Comparison of ENCODE assay signal across 2 cellular contexts in the genomic region with DNA sequence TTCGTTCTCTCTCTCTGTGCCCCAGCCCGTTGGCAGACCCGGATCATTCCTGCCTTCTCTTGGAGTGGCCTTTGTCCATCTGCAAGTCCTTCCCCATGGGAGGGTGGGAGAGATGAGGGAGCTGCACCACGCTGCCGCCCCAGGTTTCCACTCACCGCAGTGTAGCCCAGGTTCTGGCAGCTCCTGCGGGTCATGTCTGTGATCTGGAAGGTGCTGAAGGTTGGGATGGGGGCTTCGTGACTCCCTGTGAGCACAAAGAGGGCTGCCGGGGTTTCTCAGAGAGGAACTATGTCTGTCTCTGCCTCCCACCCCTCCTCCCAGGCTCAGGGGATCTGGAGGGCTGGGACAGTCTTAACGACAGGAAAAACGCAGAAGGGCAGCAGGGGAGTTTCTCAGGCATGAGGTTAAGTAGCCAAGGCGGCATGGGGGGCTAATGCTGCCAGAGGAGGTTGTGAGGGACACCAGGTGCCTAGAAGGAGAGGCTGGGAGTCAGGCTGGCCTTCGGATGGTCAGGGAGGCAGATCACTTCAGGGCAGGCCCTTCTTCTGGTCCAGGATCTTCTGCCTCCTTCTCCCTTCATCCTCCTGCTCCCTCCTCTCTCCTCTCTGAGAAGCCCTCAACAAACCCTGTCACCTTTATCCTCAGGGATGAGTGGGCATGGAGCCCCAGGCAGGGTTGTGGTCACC.
TF ChIP-seq lines count a peak whose summit lies in the region.

No MANE protein-coding gene starts in this region.

TF ChIP-seq in liver, 16 proteins besides CTCF, POLR2A, EP300 and RAD21:
- TF ChIP-seq EGR1 (IDR thresholded peaks at IDR 0.05; ENCODE audit: low read depth in 2 of 2): no peak
- TF ChIP-seq JUND (IDR thresholded peaks at IDR 0.05): no peak
- TF ChIP-seq GABPA (IDR thresholded peaks at IDR 0.05 in 1 of 2, conservative IDR thresholded peaks at IDR 0.05 in 1 of 2): no peak
- TF ChIP-seq HNF4G (IDR thresholded peaks at IDR 0.05): no peak
- TF ChIP-seq RXRA (IDR thresholded peaks at IDR 0.05): no peak
- TF ChIP-seq YY1 (IDR thresholded peaks at IDR 0.05): no peak
- TF ChIP-seq, protein P1, sequence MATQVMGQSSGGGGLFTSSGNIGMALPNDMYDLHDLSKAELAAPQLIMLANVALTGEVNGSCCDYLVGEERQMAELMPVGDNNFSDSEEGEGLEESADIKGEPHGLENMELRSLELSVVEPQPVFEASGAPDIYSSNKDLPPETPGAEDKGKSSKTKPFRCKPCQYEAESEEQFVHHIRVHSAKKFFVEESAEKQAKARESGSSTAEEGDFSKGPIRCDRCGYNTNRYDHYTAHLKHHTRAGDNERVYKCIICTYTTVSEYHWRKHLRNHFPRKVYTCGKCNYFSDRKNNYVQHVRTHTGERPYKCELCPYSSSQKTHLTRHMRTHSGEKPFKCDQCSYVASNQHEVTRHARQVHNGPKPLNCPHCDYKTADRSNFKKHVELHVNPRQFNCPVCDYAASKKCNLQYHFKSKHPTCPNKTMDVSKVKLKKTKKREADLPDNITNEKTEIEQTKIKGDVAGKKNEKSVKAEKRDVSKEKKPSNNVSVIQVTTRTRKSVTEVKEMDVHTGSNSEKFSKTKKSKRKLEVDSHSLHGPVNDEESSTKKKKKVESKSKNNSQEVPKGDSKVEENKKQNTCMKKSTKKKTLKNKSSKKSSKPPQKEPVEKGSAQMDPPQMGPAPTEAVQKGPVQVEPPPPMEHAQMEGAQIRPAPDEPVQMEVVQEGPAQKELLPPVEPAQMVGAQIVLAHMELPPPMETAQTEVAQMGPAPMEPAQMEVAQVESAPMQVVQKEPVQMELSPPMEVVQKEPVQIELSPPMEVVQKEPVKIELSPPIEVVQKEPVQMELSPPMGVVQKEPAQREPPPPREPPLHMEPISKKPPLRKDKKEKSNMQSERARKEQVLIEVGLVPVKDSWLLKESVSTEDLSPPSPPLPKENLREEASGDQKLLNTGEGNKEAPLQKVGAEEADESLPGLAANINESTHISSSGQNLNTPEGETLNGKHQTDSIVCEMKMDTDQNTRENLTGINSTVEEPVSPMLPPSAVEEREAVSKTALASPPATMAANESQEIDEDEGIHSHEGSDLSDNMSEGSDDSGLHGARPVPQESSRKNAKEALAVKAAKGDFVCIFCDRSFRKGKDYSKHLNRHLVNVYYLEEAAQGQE (IDR thresholded peaks at IDR 0.05): no peak
- TF ChIP-seq TAF1 (conservative IDR thresholded peaks at IDR 0.05): no peak
- TF ChIP-seq, protein P2, sequence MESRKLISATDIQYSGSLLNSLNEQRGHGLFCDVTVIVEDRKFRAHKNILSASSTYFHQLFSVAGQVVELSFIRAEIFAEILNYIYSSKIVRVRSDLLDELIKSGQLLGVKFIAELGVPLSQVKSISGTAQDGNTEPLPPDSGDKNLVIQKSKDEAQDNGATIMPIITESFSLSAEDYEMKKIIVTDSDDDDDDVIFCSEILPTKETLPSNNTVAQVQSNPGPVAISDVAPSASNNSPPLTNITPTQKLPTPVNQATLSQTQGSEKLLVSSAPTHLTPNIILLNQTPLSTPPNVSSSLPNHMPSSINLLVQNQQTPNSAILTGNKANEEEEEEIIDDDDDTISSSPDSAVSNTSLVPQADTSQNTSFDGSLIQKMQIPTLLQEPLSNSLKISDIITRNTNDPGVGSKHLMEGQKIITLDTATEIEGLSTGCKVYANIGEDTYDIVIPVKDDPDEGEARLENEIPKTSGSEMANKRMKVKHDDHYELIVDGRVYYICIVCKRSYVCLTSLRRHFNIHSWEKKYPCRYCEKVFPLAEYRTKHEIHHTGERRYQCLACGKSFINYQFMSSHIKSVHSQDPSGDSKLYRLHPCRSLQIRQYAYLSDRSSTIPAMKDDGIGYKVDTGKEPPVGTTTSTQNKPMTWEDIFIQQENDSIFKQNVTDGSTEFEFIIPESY (IDR thresholded peaks at IDR 0.05): no peak
- TF ChIP-seq NR2F2 (IDR thresholded peaks at IDR 0.05): no peak
- TF ChIP-seq, protein P3, sequence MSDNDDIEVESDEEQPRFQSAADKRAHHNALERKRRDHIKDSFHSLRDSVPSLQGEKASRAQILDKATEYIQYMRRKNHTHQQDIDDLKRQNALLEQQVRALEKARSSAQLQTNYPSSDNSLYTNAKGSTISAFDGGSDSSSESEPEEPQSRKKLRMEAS (IDR thresholded peaks at IDR 0.05): no peak
- TF ChIP-seq FOXA2 (IDR thresholded peaks at IDR 0.05): no peak
- no peak for TF ChIP-seq FOXA1 (IDR thresholded peaks at IDR 0.05)
- no peak for TF ChIP-seq HNF4A (conservative IDR thresholded peaks at IDR 0.05)
- TF ChIP-seq, protein P4, sequence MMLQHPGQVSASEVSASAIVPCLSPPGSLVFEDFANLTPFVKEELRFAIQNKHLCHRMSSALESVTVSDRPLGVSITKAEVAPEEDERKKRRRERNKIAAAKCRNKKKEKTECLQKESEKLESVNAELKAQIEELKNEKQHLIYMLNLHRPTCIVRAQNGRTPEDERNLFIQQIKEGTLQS (IDR thresholded peaks at IDR 0.05): no peak
- TF ChIP-seq SP1 (IDR thresholded peaks at IDR 0.05): no peak

TF ChIP-seq in HepG2, 621 proteins besides CTCF, POLR2A, EP300 and RAD21:
- TF ChIP-seq NFYB (CRISPR knock-in tag; IDR thresholded peaks at IDR 0.05) (no peak), ZNF121 (CRISPR knock-in tag; IDR thresholded peaks at IDR 0.05) (no peak), GATAD1 (CRISPR knock-in tag; IDR thresholded peaks at IDR 0.05) (no peak), BCL6 (CRISPR knock-in tag; IDR thresholded peaks at IDR 0.05) (no peak), ZNF383 (CRISPR knock-in tag; IDR thresholded peaks at IDR 0.05; ENCODE audit: borderline replicate concordance) (no peak), TOE1 (CRISPR knock-in tag; IDR thresholded peaks at IDR 0.05) (no peak), ZNF713 (CRISPR knock-in tag; IDR thresholded peaks at IDR 0.05) (no peak), KLF12 (CRISPR knock-in tag; IDR thresholded peaks at IDR 0.05; ENCODE audit: borderline replicate concordance) (no peak), FOXK1 (CRISPR knock-in tag; IDR thresholded peaks at IDR 0.05; ENCODE audit: borderline replicate concordance, low read depth) (no peak), SP2 (CRISPR knock-in tag; IDR thresholded peaks at IDR 0.05) (no peak), KDM1A (CRISPR knock-in tag; IDR thresholded peaks at IDR 0.05) (no peak), NR1H2 (CRISPR knock-in tag; IDR thresholded peaks at IDR 0.05; ENCODE audit: borderline replicate concordance, low read depth) (no peak)
- TF ChIP-seq, protein P5, sequence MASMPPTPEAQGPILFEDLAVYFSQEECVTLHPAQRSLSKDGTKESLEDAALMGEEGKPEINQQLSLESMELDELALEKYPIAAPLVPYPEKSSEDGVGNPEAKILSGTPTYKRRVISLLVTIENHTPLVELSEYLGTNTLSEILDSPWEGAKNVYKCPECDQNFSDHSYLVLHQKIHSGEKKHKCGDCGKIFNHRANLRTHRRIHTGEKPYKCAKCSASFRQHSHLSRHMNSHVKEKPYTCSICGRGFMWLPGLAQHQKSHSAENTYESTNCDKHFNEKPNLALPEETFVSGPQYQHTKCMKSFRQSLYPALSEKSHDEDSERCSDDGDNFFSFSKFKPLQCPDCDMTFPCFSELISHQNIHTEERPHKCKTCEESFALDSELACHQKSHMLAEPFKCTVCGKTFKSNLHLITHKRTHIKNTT (CRISPR knock-in tag; IDR thresholded peaks at IDR 0.05): no peak
- TF ChIP-seq, protein P6, sequence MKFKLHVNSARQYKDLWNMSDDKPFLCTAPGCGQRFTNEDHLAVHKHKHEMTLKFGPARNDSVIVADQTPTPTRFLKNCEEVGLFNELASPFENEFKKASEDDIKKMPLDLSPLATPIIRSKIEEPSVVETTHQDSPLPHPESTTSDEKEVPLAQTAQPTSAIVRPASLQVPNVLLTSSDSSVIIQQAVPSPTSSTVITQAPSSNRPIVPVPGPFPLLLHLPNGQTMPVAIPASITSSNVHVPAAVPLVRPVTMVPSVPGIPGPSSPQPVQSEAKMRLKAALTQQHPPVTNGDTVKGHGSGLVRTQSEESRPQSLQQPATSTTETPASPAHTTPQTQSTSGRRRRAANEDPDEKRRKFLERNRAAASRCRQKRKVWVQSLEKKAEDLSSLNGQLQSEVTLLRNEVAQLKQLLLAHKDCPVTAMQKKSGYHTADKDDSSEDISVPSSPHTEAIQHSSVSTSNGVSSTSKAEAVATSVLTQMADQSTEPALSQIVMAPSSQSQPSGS (CRISPR knock-in tag; IDR thresholded peaks at IDR 0.05): no peak
- TF ChIP-seq, protein P7, sequence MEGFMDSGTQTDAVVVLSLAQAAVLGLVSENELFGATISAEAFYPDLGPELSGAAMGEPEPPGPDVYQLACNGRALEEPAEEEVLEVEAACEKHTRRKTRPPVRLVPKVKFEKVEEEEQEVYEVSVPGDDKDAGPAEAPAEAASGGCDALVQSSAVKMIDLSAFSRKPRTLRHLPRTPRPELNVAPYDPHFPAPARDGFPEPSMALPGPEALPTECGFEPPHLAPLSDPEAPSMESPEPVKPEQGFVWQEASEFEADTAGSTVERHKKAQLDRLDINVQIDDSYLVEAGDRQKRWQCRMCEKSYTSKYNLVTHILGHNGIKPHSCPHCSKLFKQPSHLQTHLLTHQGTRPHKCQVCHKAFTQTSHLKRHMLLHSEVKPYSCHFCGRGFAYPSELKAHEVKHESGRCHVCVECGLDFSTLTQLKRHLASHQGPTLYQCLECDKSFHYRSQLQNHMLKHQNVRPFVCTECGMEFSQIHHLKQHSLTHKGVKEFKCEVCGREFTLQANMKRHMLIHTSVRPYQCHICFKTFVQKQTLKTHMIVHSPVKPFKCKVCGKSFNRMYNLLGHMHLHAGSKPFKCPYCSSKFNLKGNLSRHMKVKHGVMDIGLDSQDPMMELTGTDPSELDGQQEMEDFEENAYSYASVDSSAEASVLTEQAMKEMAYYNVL (CRISPR knock-in tag; IDR thresholded peaks at IDR 0.05; ENCODE audit: borderline replicate concordance): no peak
- TF ChIP-seq, protein P8, sequence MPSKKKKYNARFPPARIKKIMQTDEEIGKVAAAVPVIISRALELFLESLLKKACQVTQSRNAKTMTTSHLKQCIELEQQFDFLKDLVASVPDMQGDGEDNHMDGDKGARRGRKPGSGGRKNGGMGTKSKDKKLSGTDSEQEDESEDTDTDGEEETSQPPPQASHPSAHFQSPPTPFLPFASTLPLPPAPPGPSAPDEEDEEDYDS (CRISPR knock-in tag; IDR thresholded peaks at IDR 0.05): no peak
- TF ChIP-seq, protein P9, sequence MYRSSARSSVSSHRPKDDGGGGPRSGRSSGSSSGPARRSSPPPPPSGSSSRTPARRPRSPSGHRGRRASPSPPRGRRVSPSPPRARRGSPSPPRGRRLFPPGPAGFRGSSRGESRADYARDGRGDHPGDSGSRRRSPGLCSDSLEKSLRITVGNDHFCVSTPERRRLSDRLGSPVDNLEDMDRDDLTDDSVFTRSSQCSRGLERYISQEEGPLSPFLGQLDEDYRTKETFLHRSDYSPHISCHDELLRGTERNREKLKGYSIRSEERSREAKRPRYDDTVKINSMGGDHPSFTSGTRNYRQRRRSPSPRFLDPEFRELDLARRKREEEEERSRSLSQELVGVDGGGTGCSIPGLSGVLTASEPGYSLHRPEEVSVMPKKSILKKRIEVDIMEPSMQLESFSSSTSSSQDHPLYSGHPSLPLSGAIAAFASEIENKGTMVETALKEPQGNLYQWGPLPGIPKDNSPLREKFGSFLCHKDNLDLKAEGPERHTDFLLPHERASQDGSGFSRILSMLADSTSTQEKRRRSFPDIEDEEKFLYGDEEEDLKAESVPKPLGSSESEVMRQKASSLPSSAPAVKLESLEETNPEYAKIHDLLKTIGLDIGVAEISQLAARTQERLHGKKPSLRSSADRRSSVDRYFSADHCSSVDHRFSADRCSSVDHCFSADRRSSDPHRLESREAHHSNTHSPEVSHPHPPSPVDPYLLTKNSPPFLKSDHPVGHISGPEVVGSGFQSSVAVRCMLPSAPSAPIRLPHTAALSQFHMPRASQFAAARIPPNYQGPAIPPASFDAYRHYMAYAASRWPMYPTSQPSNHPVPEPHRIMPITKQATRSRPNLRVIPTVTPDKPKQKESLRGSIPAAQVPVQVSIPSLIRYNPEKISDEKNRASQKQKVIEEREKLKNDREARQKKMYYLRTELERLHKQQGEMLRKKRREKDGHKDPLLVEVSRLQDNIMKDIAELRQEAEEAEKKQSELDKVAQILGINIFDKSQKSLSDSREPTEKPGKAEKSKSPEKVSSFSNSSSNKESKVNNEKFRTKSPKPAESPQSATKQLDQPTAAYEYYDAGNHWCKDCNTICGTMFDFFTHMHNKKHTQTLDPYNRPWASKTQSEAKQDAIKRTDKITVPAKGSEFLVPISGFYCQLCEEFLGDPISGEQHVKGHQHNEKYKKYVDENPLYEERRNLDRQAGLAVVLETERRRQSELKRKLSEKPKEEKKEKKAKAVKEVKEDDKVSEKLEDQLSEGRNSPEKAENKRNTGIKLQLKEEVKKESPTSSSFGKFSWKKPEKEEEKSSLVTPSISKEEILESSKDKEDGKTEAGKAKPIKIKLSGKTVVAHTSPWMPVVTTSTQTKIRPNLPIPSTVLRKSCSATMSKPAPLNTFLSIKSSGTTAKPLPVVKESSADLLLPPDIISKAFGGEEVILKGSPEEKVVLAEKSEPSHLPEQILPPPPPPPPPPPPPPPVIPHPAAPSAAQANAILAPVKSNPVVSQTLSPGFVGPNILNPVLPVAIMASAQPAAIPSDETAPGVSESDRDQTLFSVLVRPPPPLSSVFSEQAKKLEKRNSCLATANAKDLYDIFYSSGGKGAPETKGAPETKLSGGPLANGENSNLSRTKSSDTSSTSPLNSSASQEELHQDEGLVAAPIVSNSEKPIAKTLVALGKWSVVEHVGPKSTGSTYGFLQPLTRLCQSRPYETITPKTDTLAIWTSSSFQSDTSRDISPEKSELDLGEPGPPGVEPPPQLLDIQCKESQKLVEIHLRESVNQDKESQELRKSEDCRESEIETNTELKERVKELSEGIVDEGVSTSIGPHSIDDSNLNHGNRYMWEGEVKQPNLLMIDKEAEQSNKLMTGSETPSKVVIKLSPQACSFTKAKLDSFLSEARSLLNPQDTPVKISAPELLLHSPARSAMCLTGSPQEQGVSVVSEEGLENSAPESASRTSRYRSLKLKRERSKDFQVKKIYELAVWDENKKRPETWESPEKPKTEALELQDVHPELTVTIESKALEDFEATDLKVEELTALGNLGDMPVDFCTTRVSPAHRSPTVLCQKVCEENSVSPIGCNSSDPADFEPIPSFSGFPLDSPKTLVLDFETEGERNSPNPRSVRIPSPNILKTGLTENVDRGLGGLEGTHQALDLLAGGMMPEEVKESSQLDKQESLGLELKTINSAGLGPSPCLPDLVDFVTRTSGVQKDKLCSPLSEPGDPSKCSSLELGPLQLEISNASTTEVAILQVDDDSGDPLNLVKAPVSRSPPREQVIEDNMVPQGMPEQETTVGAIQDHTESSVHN (CRISPR knock-in tag; IDR thresholded peaks at IDR 0.05): no peak
- TF ChIP-seq, protein P10, sequence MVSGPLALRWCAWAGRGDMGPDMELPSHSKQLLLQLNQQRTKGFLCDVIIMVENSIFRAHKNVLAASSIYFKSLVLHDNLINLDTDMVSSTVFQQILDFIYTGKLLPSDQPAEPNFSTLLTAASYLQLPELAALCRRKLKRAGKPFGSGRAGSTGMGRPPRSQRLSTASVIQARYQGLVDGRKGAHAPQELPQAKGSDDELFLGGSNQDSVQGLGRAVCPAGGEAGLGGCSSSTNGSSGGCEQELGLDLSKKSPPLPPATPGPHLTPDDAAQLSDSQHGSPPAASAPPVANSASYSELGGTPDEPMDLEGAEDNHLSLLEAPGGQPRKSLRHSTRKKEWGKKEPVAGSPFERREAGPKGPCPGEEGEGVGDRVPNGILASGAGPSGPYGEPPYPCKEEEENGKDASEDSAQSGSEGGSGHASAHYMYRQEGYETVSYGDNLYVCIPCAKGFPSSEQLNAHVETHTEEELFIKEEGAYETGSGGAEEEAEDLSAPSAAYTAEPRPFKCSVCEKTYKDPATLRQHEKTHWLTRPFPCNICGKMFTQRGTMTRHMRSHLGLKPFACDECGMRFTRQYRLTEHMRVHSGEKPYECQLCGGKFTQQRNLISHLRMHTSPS (CRISPR knock-in tag; IDR thresholded peaks at IDR 0.05; ENCODE audit: low read depth): no peak
